8 cellular contexts compared by ENCODE assay signal in genomic region chr7:7044806-7045205, GRCh38.
"Had no signal": no experiment of that assay in that cellular context is flagged by ENCODE, and none has a peak within 500 bp of the region (broad histone marks: within the 10 kb centered on the region; RNA-seq: fewer than 3 reads in every experiment).

No MANE protein-coding gene starts in this region.

- H3K27ac ChIP-seq: HL-60, KMS-11 had no signal

- H3K4me2 ChIP-seq: KMS-11 had no signal

- ATAC-seq: HepG2 had no signal

- H3K9ac ChIP-seq: KMS-11 had no signal

- FAIRE-seq: HepG2, HTR-8/SVneo had no signal

- DNase-seq: IMR-90, Karpas-422, KBM-7, KG1 had no signal
